8 cellular contexts compared by ENCODE assay signal in the genomic region with DNA sequence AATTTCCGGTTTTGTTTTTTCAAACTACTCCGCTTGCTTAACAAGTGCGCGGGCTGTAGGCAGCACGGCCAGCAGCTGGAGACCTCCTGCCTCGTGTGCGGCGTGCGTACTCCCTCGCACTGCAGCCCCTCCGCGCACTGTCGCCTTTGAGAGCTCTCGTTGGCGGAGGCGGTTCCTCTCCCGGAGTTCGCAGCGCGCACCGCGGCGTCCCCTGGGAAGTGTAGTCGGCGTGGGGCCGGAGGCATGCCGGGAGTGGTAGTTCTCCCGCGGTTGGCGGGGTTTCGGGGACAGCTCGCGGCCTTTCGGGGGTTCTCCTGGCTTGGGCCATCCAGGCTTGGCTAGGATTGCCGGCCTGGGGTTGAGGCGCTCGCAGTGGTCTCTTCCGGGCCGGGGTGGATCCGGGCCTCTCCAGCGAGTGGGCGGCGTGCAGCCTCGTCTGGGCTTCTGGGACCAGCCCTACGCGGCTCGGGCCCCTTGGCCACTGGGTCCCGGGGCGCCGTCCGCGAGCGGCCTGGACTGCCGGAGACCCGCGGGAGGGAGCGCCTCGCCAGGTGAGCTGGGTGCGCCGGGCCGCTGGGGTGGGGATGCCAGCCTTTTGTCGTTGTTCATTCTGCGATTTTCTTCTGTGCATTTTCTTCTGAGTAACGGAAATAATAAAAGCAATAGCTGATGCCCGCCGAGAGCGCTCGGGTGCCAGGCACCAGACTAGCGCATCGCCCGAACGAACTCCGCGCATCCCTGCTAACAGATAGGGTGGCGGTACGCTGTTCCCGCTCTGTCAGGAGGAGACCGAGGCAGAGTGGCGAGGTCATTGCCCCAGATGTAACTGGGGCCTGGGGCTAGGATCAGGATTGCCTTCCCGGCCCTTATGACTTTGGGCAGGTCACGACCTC. TPM values are rescaled to one million over a fixed set of nuclear protein-coding genes. Genes with fewer than 3 reads are reported as not detected.
DNase-seq lines count a peak whose midpoint lies in the region; ATAC-seq and TF ChIP-seq lines count a peak whose summit lies in the region.

A gene (plus strand): TSS at position 258 of the 893 bp plus-strand sequence. CDS start 1,696 bp downstream, outside the sequence.

- H3K9ac ChIP-seq in smooth muscle cell (ENCODE audit: low read depth) = peak within 1 kb of the TSS; percentile 79

- H3K4me2 ChIP-seq in smooth muscle cell = peak within 1 kb of the TSS; percentile 88

- peak within 1 kb of the TSS; percentile 80 for H3K4me3 ChIP-seq in smooth muscle cell

- ATAC-seq in GM19023 (IDR thresholded peaks at IDR 0.05; ENCODE audit: unreplicated experiment) = peak; percentile 60

- H3F3A ChIP-seq in smooth muscle cell (ENCODE audit: low read depth) = no peaks in the 10 kb centered on the region

- peaks cover 4% of the 10 kb centered on the region for H3K4me1 ChIP-seq in smooth muscle cell (ENCODE audit: low read depth)

- H2AFZ ChIP-seq in smooth muscle cell (ENCODE audit: low read depth) = peak within 1 kb of the TSS; percentile 81

- H3K27me3 ChIP-seq in smooth muscle cell (ENCODE audit: low read depth) = no peaks in the 10 kb centered on the region

- H3K27ac ChIP-seq in smooth muscle cell (ENCODE audit: low read depth) = no peak within 1 kb of the TSS

- peaks cover 4% of the 10 kb centered on the region for H3K9me3 ChIP-seq in smooth muscle cell (replicated peaks; ENCODE audit: low read depth)

- TF ChIP-seq CTCF in smooth muscle cell (IDR thresholded peaks at IDR 0.05; ENCODE audit: borderline replicate concordance, insufficient read depth, poor library complexity, severe bottlenecking) = no peak

- no peaks in the 10 kb centered on the region for H4K20me1 ChIP-seq in smooth muscle cell (ENCODE audit: low read depth)

- WGBS in smooth muscle cell (ENCODE audit: low lambda C conversion rate) = 11% methylated on average over 72 of the region's 81 CpGs

- H3K36me3 ChIP-seq in smooth muscle cell (ENCODE audit: low read depth) = peaks cover 10% of the 10 kb centered on the region

- DNase-seq in LHCN-M2 (ENCODE audit: low read depth) (peak; percentile 84), cerebellum (ENCODE audit: low spot score) (peak; percentile 91), iris pigment epithelial cell (ENCODE audit: low read depth) (peak; percentile 95), smooth muscle cell (lab: John Stamatoyannopoulos, UW; ENCODE audit: unreplicated experiment) (peak; percentile 47), cortex of kidney (lab: John Stamatoyannopoulos, UW) (no peak), NCI-H2081 treated with DMSO at 0.1 percent for 48 hours (lab: John Stamatoyannopoulos, UW) (no peak)
- DNase-seq in activated CD4-positive, alpha-beta T cell treated with anti-CD3 and anti-CD28 coated beads for 48 hours = peak; percentile 91

- H3K79me2 ChIP-seq in smooth muscle cell (ENCODE audit: low read depth) = peaks cover 10% of the 10 kb centered on the region

RNA-seq across cellular contexts. Expression of the gene that starts here (rescaled TPM):
- total RNA-seq in LHCN-M2 (2014; rRNA removed) = 5.2 and 5.5 TPM in 2 replicates
- polyA plus RNA-seq in LHCN-M2 (2012) = 1.5 TPM
- total RNA-seq in cerebellum = 34.0 TPM
- 11.7 and 14.3 TPM in 2 replicates for total RNA-seq in smooth muscle cell
- polyA plus RNA-seq in smooth muscle cell = 1.6 and 4.0 TPM in 2 replicates

Comparison
In these comparisons a context has a peak if more than half of its experiments do, and no peak if none do; other contexts are left out.
1. DNase-seq: peak in LHCN-M2 (single experiment), activated CD4-positive, alpha-beta T cell treated with anti-CD3 and anti-CD28 coated beads for 48 hours (single experiment), cerebellum (single experiment), iris pigment epithelial cell (single experiment) and smooth muscle cell (single experiment); none in cortex of kidney (single experiment) and NCI-H2081 treated with DMSO at 0.1 percent for 48 hours (single experiment).